ENCODE assay signal across 9 cellular contexts in genomic region chr2:136242687-136243277, GRCh38.
DNase-seq lines count a peak whose midpoint lies in the region; ATAC-seq, FAIRE-seq and TF ChIP-seq lines count a peak whose summit lies in the region.
"Had no signal": no experiment of that assay in that cellular context is flagged by ENCODE, and none has a peak within 500 bp of the region (broad histone marks: within the 10 kb centered on the region; RNA-seq: fewer than 3 reads in every experiment).

No MANE protein-coding gene starts in this region.

- H3F3A ChIP-seq in OCI-LY1 (ENCODE audit: insufficient read depth, low read length) = peaks cover 9% of the 10 kb centered on the region; the same call in 1 of the 2 replicates

- H3K4me3 Mint-ChIP-seq in activated CD8-positive, alpha-beta memory T cell treated with anti-CD3 and anti-CD28 coated beads, Interleukin-2, amount 10 ng/mL, durations not matched to agents 7 days and 5 days = no peak overlapping the region
- peak overlapping the region; percentile 39 to 54 for H3K4me3 Mint-ChIP-seq in effector memory CD8-positive, alpha-beta T cell
- H3K4me3 Mint-ChIP-seq: nephron had no signal

- peaks cover 50% of the 10 kb centered on the region for H3K4me1 Mint-ChIP-seq in activated CD8-positive, alpha-beta memory T cell treated with anti-CD3 and anti-CD28 coated beads, Interleukin-2, amount 10 ng/mL, durations not matched to agents 7 days and 5 days
- peaks cover 43 to 45% of the 10 kb centered on the region in 2 donors for H3K4me1 Mint-ChIP-seq in effector memory CD8-positive, alpha-beta T cell (ENCODE audit: low read depth in 2 of 2)

- ATAC-seq in activated CD8-positive, alpha-beta memory T cell treated with anti-CD3 and anti-CD28 coated beads, Interleukin-2, amount 10 ng/mL, durations not matched to agents 7 days and 5 days = peak; percentile 91
- ATAC-seq in effector memory CD8-positive, alpha-beta T cell (replicated peaks) = peak; percentile 61
- ATAC-seq in GM18498 (IDR thresholded peaks at IDR 0.05; ENCODE audit: unreplicated experiment) (no peak), HG03571 (IDR thresholded peaks at IDR 0.05; ENCODE audit: unreplicated experiment) (no peak)

- H3K27ac Mint-ChIP-seq in activated CD8-positive, alpha-beta memory T cell treated with anti-CD3 and anti-CD28 coated beads, Interleukin-2, amount 10 ng/mL, durations not matched to agents 7 days and 5 days = peak overlapping the region; percentile 80
- H3K27ac Mint-ChIP-seq in effector memory CD8-positive, alpha-beta T cell = peak overlapping the region; percentile 96

- no peak for FAIRE-seq in GM12891 (lab: Jason Lieb, UNC)

- TF ChIP-seq CTCF in OCI-LY1 (IDR thresholded peaks at IDR 0.05; ENCODE audit: low read length) = no peak
- TF ChIP-seq CTCF in osteoblast (IDR thresholded peaks at IDR 0.05; ENCODE audit: extremely low read depth, low read depth, low read length) = no peak

- peak; percentile 91 for DNase-seq in activated CD8-positive, alpha-beta memory T cell treated with anti-CD3 and anti-CD28 coated beads, Interleukin-2, amount 10 ng/mL, durations not matched to agents 7 days and 5 days
- peak; percentile 41 to 56 (median 55) for DNase-seq in effector memory CD8-positive, alpha-beta T cell
- DNase-seq in stimulated activated CD8-positive, alpha-beta memory T cell treated with anti-CD3 and anti-CD28 coated beads, Interleukin-7, amount 100 ng/mL, for 24 hours (ENCODE audit: low read depth) = peak; percentile 13
- DNase-seq in osteoblast (ENCODE audit: insufficient read length, low spot score, missing footprints) (no peak), GM12891 (ENCODE audit: insufficient read length, low spot score) (no peak)

- H3K9ac ChIP-seq in OCI-LY1 (ENCODE audit: low read length) = no peak overlapping the region; the same call in 1 of the 2 replicates

- no peaks in the 10 kb centered on the region for H3K36me3 ChIP-seq in OCI-LY1 (ENCODE audit: insufficient read depth, low read length)
- H3K36me3 ChIP-seq in osteoblast (ENCODE audit: insufficient read depth, low read length) = no peaks in the 10 kb centered on the region

- H4K20me1 ChIP-seq in OCI-LY1 (ENCODE audit: insufficient read depth, low read length) = no peaks in the 10 kb centered on the region
- H4K20me1 ChIP-seq in osteoblast (ENCODE audit: insufficient read depth, low read length) = no peaks in the 10 kb centered on the region

- H3K27ac ChIP-seq in OCI-LY1 (ENCODE audit: low read depth, low read length, poor library complexity, severe bottlenecking) (peak overlapping the region; percentile 100), osteoblast (ENCODE audit: low read depth, low read length) (no peak overlapping the region)

- no peaks in the 10 kb centered on the region for H3K27me3 Mint-ChIP-seq in activated CD8-positive, alpha-beta memory T cell treated with anti-CD3 and anti-CD28 coated beads, Interleukin-2, amount 10 ng/mL, durations not matched to agents 7 days and 5 days
- no peaks in the 10 kb centered on the region for H3K27me3 Mint-ChIP-seq in effector memory CD8-positive, alpha-beta T cell

- H3K9me2 ChIP-seq in OCI-LY1 (ENCODE audit: low read depth, low read length) = no peaks in the 10 kb centered on the region

- H2AFZ ChIP-seq in OCI-LY1 (ENCODE audit: low read length) = no peak overlapping the region
- no peak overlapping the region for H2AFZ ChIP-seq in osteoblast (ENCODE audit: low read length)

- CTCF ChIA-PET in activated CD8-positive, alpha-beta memory T cell treated with anti-CD3 and anti-CD28 coated beads, Interleukin-2, amount 10 ng/mL, durations not matched to agents 7 days and 5 days (lab: Charles Lee) = interaction anchor here (0.8 to 1.4 kb wide), 4 partner anchors 138 to 367 kb away, joined by 3 to 6 read pairs (median 3); partner anchors contain the start of gene MCM6

- H3K79me2 ChIP-seq in OCI-LY1 (ENCODE audit: insufficient read depth, low read length) = no peaks in the 10 kb centered on the region
- H3K79me2 ChIP-seq in osteoblast (ENCODE audit: insufficient read depth, low read length) = no peaks in the 10 kb centered on the region

- no peaks in the 10 kb centered on the region for H3K27me3 ChIP-seq in OCI-LY1 (ENCODE audit: insufficient read depth, low read length)
- no peaks in the 10 kb centered on the region for H3K27me3 ChIP-seq in osteoblast (ENCODE audit: insufficient read depth, low read length)

- H3K4me3 ChIP-seq in OCI-LY1 (ENCODE audit: low read depth, low read length, poor library complexity, severe bottlenecking) (no peak overlapping the region), osteoblast (ENCODE audit: insufficient read depth, low read length) (no peak overlapping the region)

- H3K4me1 ChIP-seq in OCI-LY1 (ENCODE audit: insufficient read depth, low read length, severe bottlenecking) (peaks cover 100% of the 10 kb centered on the region), osteoblast (ENCODE audit: insufficient read depth, low read length) (peaks cover 3% of the 10 kb centered on the region)

- TF ChIP-seq POLR2A in GM12891 (IDR thresholded peaks at IDR 0.05; ENCODE audit: low read depth, low read length) = no peak

- no peaks in the 10 kb centered on the region for H3K9me3 Mint-ChIP-seq in activated CD8-positive, alpha-beta memory T cell treated with anti-CD3 and anti-CD28 coated beads, Interleukin-2, amount 10 ng/mL, durations not matched to agents 7 days and 5 days (ENCODE audit: low read depth)
- H3K9me3 Mint-ChIP-seq in effector memory CD8-positive, alpha-beta T cell = no peaks in the 10 kb centered on the region

- H3K4me2 ChIP-seq in OCI-LY1 (ENCODE audit: low read length) (no peak overlapping the region), osteoblast (ENCODE audit: insufficient read depth, low read length) (no peak overlapping the region)

- H3K36me3 Mint-ChIP-seq in activated CD8-positive, alpha-beta memory T cell treated with anti-CD3 and anti-CD28 coated beads, Interleukin-2, amount 10 ng/mL, durations not matched to agents 7 days and 5 days = no peaks in the 10 kb centered on the region
- peaks cover 3% of the 10 kb centered on the region for H3K36me3 Mint-ChIP-seq in effector memory CD8-positive, alpha-beta T cell (ENCODE audit: insufficient read depth)

- no peaks in the 10 kb centered on the region for H3K9me3 ChIP-seq in OCI-LY1 (ENCODE audit: low read length)
- no peaks in the 10 kb centered on the region for H3K9me3 ChIP-seq in osteoblast (ENCODE audit: low read depth, low read length)

TF ChIP-seq in GM12891, 5 proteins besides CTCF, POLR2A, EP300 and RAD21:
- no peak for TF ChIP-seq TAF1 (IDR thresholded peaks at IDR 0.05; ENCODE audit: low read depth, low read length)
- TF ChIP-seq POU2F2 (IDR thresholded peaks at IDR 0.05; ENCODE audit: low read depth, low read length) = no peak
- TF ChIP-seq SPI1 (IDR thresholded peaks at IDR 0.05; ENCODE audit: low read depth, low read length) = no peak
- no peak for TF ChIP-seq POLR2AphosphoS5 (IDR thresholded peaks at IDR 0.05; ENCODE audit: low read depth, low read length)
- no peak for TF ChIP-seq PAX5 (IDR thresholded peaks at IDR 0.05; ENCODE audit: insufficient read depth, low read length, severe bottlenecking)

Comparison
In these comparisons a context has a peak if more than half of its experiments do, and no peak if none do; other contexts are left out.
1. ATAC-seq: peak in activated CD8-positive, alpha-beta memory T cell treated with anti-CD3 and anti-CD28 coated beads, Interleukin-2, amount 10 ng/mL, durations not matched to agents 7 days and 5 days (single experiment) and effector memory CD8-positive, alpha-beta T cell (single experiment); none in GM18498 (single experiment) and HG03571 (single experiment).
2. DNase-seq: peak in activated CD8-positive, alpha-beta memory T cell treated with anti-CD3 and anti-CD28 coated beads, Interleukin-2, amount 10 ng/mL, durations not matched to agents 7 days and 5 days (single experiment), effector memory CD8-positive, alpha-beta T cell (3 of 3) and stimulated activated CD8-positive, alpha-beta memory T cell treated with anti-CD3 and anti-CD28 coated beads, Interleukin-7, amount 100 ng/mL, for 24 hours (single experiment); none in osteoblast (single experiment) and GM12891 (single experiment).